1 cellular context compared by ENCODE assay signal in genomic region chr1:151510957-151511635, GRCh38.
TF ChIP-seq lines count a peak whose summit lies in the region.

CGN (plus strand) TSS chr1:151511387; CDS start chr1:151518520, 7,133 bp downstream.

TF ChIP-seq in HEK293, 187 proteins besides CTCF, POLR2A, EP300 and RAD21 (continued from another document and continues in another):
- TF ChIP-seq ZNF398 (tag by site-specific recombination; IDR thresholded peaks at IDR 0.05) (peak; percentile 63; the same call in 1 of the 2 replicates), ZNF692 (tag by site-specific recombination; IDR thresholded peaks at IDR 0.05) (peak; percentile 17; the same call in 1 of the 2 replicates), SCRT1 (tag by site-specific recombination; IDR thresholded peaks at IDR 0.05; ENCODE audit: borderline replicate concordance) (peak; percentile 95), KLF8 (tag by site-specific recombination; IDR thresholded peaks at IDR 0.05) (peak; percentile 77), ZBTB10 (tag by site-specific recombination; IDR thresholded peaks at IDR 0.05) (peak; percentile 46; the same call in 1 of the 2 replicates), KLF7 (tag by site-specific recombination; IDR thresholded peaks at IDR 0.05; ENCODE audit: borderline replicate concordance) (0 out of 2 replicates have a peak, but pooled peaks have one; percentile 38), ZNF366 (tag by site-specific recombination; conservative IDR thresholded peaks at IDR 0.05) (peak; percentile 87), ZNF529 (tag by site-specific recombination; IDR thresholded peaks at IDR 0.05; ENCODE audit: insufficient replicate concordance) (no peak), IKZF3 (tag by site-specific recombination; IDR thresholded peaks at IDR 0.05) (peak; percentile 49), ZNF10 (tag by site-specific recombination; IDR thresholded peaks at IDR 0.05) (peak; percentile 65; the same call in 1 of the 2 replicates), ZNF777 (tag by site-specific recombination; IDR thresholded peaks at IDR 0.05; ENCODE audit: borderline replicate concordance) (no peak; the same call in 1 of the 2 replicates), INSM2 (tag by site-specific recombination; IDR thresholded peaks at IDR 0.05) (peak; percentile 23; the same call in 1 of the 2 replicates), ZNF26 (tag by site-specific recombination; IDR thresholded peaks at IDR 0.05) (no peak), ZNF747 (tag by site-specific recombination; IDR thresholded peaks at IDR 0.05) (no peak), ZNF449 (tag by site-specific recombination; IDR thresholded peaks at IDR 0.05) (peak; percentile 88), ZNF513 (tag by site-specific recombination; IDR thresholded peaks at IDR 0.05) (no peak), ZBTB17 (tag by site-specific recombination; IDR thresholded peaks at IDR 0.05) (peak; percentile 74; the same call in 1 of the 2 replicates), ZNF626 (tag by site-specific recombination; IDR thresholded peaks at IDR 0.05) (no peak), KLF17 (tag by site-specific recombination; IDR thresholded peaks at IDR 0.05) (peak; percentile 36; the same call in 1 of the 2 replicates), SCRT2 (tag by site-specific recombination; IDR thresholded peaks at IDR 0.05) (peak; percentile 100), YY2 (tag by site-specific recombination; IDR thresholded peaks at IDR 0.05) (peak; percentile 38; the same call in 1 of the 2 replicates), WT1 (tag by site-specific recombination; IDR thresholded peaks at IDR 0.05) (peak; percentile 31; the same call in 1 of the 2 replicates), PRDM1 (tag by site-specific recombination; IDR thresholded peaks at IDR 0.05) (no peak), ZNF629 (tag by site-specific recombination; IDR thresholded peaks at IDR 0.05) (peak; percentile 84; the same call in 1 of the 2 replicates), ZNF214 (tag by site-specific recombination; IDR thresholded peaks at IDR 0.05; ENCODE audit: borderline replicate concordance) (no peak), ZSCAN5A (tag by site-specific recombination; IDR thresholded peaks at IDR 0.05) (peak; percentile 74; the same call in 1 of the 2 replicates), EGR2 (tag by site-specific recombination; IDR thresholded peaks at IDR 0.05; ENCODE audit: low read depth) (peak; percentile 49; the same call in 1 of the 2 replicates), ZNF292 (tag by site-specific recombination; IDR thresholded peaks at IDR 0.05; ENCODE audit: borderline replicate concordance, low read depth) (no peak), ZNF837 (tag by site-specific recombination; IDR thresholded peaks at IDR 0.05) (no peak), ZNF211 (tag by site-specific recombination; IDR thresholded peaks at IDR 0.05; ENCODE audit: low read depth) (no peak), ZNF596 (tag by site-specific recombination; IDR thresholded peaks at IDR 0.05) (no peak), ZEB2 (tag by site-specific recombination; IDR thresholded peaks at IDR 0.05) (peak; percentile 77), ZSCAN30 (tag by site-specific recombination; IDR thresholded peaks at IDR 0.05) (peak; percentile 71), ZBTB44 (tag by site-specific recombination; IDR thresholded peaks at IDR 0.05) (peak; percentile 14; the same call in 1 of the 2 replicates), ZXDB (tag by site-specific recombination; IDR thresholded peaks at IDR 0.05) (peak; percentile 72), ZBTB8A (tag by site-specific recombination; IDR thresholded peaks at IDR 0.05) (peak; percentile 90), KLF16 (tag by site-specific recombination; IDR thresholded peaks at IDR 0.05) (0 out of 2 replicates have a peak, but pooled peaks have one; percentile 17), ZSCAN16 (tag by site-specific recombination; IDR thresholded peaks at IDR 0.05) (no peak), GLIS1 (tag by site-specific recombination; IDR thresholded peaks at IDR 0.05) (peak; percentile 33; the same call in 1 of the 2 replicates), BCL11B (tag by site-specific recombination; IDR thresholded peaks at IDR 0.05; ENCODE audit: low read depth) (peak; percentile 72; the same call in 1 of the 2 replicates), KLF1 (tag by site-specific recombination; IDR thresholded peaks at IDR 0.05) (peak; percentile 56), ZNF16 (tag by site-specific recombination; IDR thresholded peaks at IDR 0.05; ENCODE audit: low read depth) (no peak), KLF10 (tag by site-specific recombination; IDR thresholded peaks at IDR 0.05) (peak; percentile 67), ATF2 (tag by site-specific recombination; IDR thresholded peaks at IDR 0.05; ENCODE audit: low read depth) (no peak)
